In genomic region chr14:69701269-69701668, GRCh38 we compare ENCODE assay signal across 17 cellular contexts.
DNase-seq lines count a peak whose midpoint lies in the region; ATAC-seq and TF ChIP-seq lines count a peak whose summit lies in the region.
"Had no signal": no experiment of that assay in that cellular context is flagged by ENCODE, and none has a peak within 500 bp of the region (broad histone marks: within the 10 kb centered on the region; RNA-seq: fewer than 3 reads in every experiment).

No MANE protein-coding gene starts in this region.

- no peak for TF ChIP-seq CTCF in OCI-LY7 (conservative IDR thresholded peaks at IDR 0.05; ENCODE audit: low read length)

- no peak for TF ChIP-seq POLR2A in erythroblast (IDR thresholded peaks at IDR 0.05; ENCODE audit: low read length)

- no peak overlapping the region for H2AFZ ChIP-seq in OCI-LY7 (ENCODE audit: low read length)

- peak overlapping the region; percentile 48 for H3K27ac ChIP-seq in OCI-LY7 (ENCODE audit: low read depth, low read length, poor library complexity, severe bottlenecking)
- H3K27ac ChIP-seq: thoracic aorta had no signal

- no peaks in the 10 kb centered on the region for H3K9me3 Mint-ChIP-seq in activated CD4-positive, alpha-beta T cell treated with anti-CD3 and anti-CD28 coated beads for 36 hours (ENCODE audit: low read depth)
- no peaks in the 10 kb centered on the region for H3K9me3 Mint-ChIP-seq in stimulated activated effector memory CD8-positive, alpha-beta T cell treated with anti-CD3 and anti-CD28 coated beads, Interleukin-12 subunit alpha, Interleukin-12 subunit beta, amount 100 ng/mL, for 72 hours

- no peak overlapping the region for H3K4me3 Mint-ChIP-seq in activated CD4-positive, alpha-beta T cell treated with anti-CD3 and anti-CD28 coated beads for 36 hours
- H3K4me3 Mint-ChIP-seq in stimulated activated effector memory CD8-positive, alpha-beta T cell treated with anti-CD3 and anti-CD28 coated beads, Interleukin-12 subunit alpha, Interleukin-12 subunit beta, amount 100 ng/mL, for 72 hours: no peak overlapping the region

- H4K20me1 ChIP-seq in OCI-LY7 (ENCODE audit: insufficient read depth, low read length): peaks cover 27% of the 10 kb centered on the region

- peaks cover 68% of the 10 kb centered on the region for H3K4me1 Mint-ChIP-seq in activated CD4-positive, alpha-beta T cell treated with anti-CD3 and anti-CD28 coated beads for 36 hours
- peaks cover 78% of the 10 kb centered on the region for H3K4me1 Mint-ChIP-seq in stimulated activated effector memory CD8-positive, alpha-beta T cell treated with anti-CD3 and anti-CD28 coated beads, Interleukin-12 subunit alpha, Interleukin-12 subunit beta, amount 100 ng/mL, for 72 hours

- H3K4me1 ChIP-seq in OCI-LY7 (ENCODE audit: insufficient read depth, low read length, poor library complexity, severe bottlenecking): peaks cover 82% of the 10 kb centered on the region

- H3K27me3 Mint-ChIP-seq in activated CD4-positive, alpha-beta T cell treated with anti-CD3 and anti-CD28 coated beads for 36 hours: no peaks in the 10 kb centered on the region

- peak overlapping the region; percentile 64 for H3K4me2 ChIP-seq in OCI-LY7 (ENCODE audit: low read length)

- POLR2A ChIA-PET in activated CD4-positive, alpha-beta T cell treated with anti-CD3 and anti-CD28 coated beads for 36 hours (lab: Charles Lee): interaction anchor here (0.7 kb wide), 1 partner anchor 8 kb away, joined by 4 read pairs; no protein-coding TSS in a partner anchor
- POLR2A ChIA-PET in OCI-LY7 (lab: Charles Lee): interaction anchor here (0.5 to 1.1 kb wide), 4 partner anchors 11 to 1535 kb away, joined by 3 to 4 read pairs (median 3); no protein-coding TSS in a partner anchor

- intact Hi-C loops in activated CD4-positive, alpha-beta T cell treated with anti-CD3 and anti-CD28 coated beads for 36 hours (cut with DNase I, micrococcal nuclease): no loop called here
- intact Hi-C loops in OCI-LY7 (cut with micrococcal nuclease; ENCODE audit: unreplicated experiment): no loop called here

- no TSS peak for BruUV-seq in OCI-LY7 (replicated peaks; lab: Mats Ljungman, UMichigan)

- H3K36me3 ChIP-seq in OCI-LY7 (ENCODE audit: insufficient read depth, low read length): peaks cover 34% of the 10 kb centered on the region
- H3K36me3 ChIP-seq: thoracic aorta had no signal

- H3K9me3 ChIP-seq in OCI-LY7 (ENCODE audit: low read length): no peaks in the 10 kb centered on the region
- H3K9me3 ChIP-seq: heart right ventricle, thoracic aorta had no signal

- CTCF ChIA-PET in activated CD4-positive, alpha-beta T cell treated with anti-CD3 and anti-CD28 coated beads for 36 hours (lab: Charles Lee): interaction anchor here (0.7 to 1.0 kb wide), 2 partner anchors 72 to 116 kb away, joined by 3 read pairs; no protein-coding TSS in a partner anchor
- CTCF ChIA-PET in OCI-LY7 (lab: Charles Lee; ENCODE audit: unreplicated experiment): no interaction called here

- H3K79me2 ChIP-seq in OCI-LY7 (ENCODE audit: insufficient read depth, low read depth, low read length): peaks cover 89% of the 10 kb centered on the region

- DNase-seq in activated CD4-positive, alpha-beta T cell treated with anti-CD3 and anti-CD28 coated beads for 36 hours: no peak
- no peak for DNase-seq in activated CD4-positive, alpha-beta T cell treated with anti-CD3 and anti-CD28 coated beads, Interleukin-2, amount 50 U/mL, for 4 hours
- DNase-seq in OCI-LY7 (ENCODE audit: low spot score): no peak
- DNase-seq in erythroblast (lab: John Stamatoyannopoulos, UW): peak; percentile 51 to 57
- DNase-seq in stimulated activated effector memory CD8-positive, alpha-beta T cell treated with anti-CD3 and anti-CD28 coated beads, Interleukin-12 subunit alpha, Interleukin-12 subunit beta, amount 100 ng/mL, for 72 hours (ENCODE audit: low spot score in 2 of 2): no peak
- no peak for DNase-seq in NOMO-1 (lab: John Stamatoyannopoulos, UW; ENCODE audit: unreplicated experiment in 2 of 2)
- no peak for DNase-seq in stimulated activated CD4-positive, alpha-beta T cell treated with anti-CD3 and anti-CD28 coated beads, Interleukin-4, amount 100 ng/mL, for 24 hours
- DNase-seq: activated CD4-positive, alpha-beta T cell treated with anti-CD3 and anti-CD28 coated beads, Interleukin-2, amount 50 U/mL, for 48 hours; activated naive CD4-positive, alpha-beta T cell treated with anti-CD3 and anti-CD28 coated beads, Interleukin-2, amount 50 U/mL, for 16 hours; cerebellar nuclear complex; DMS79 treated with DMSO at 0.1 percent for 48 hours; heart right ventricle; left colon; NCI-H1105; NCI-H446 had no signal

- H3K36me3 Mint-ChIP-seq in activated CD4-positive, alpha-beta T cell treated with anti-CD3 and anti-CD28 coated beads for 36 hours (ENCODE audit: low read depth): peaks cover 36% of the 10 kb centered on the region
- H3K36me3 Mint-ChIP-seq in stimulated activated effector memory CD8-positive, alpha-beta T cell treated with anti-CD3 and anti-CD28 coated beads, Interleukin-12 subunit alpha, Interleukin-12 subunit beta, amount 100 ng/mL, for 72 hours: peaks cover 80% of the 10 kb centered on the region

- H3K27ac Mint-ChIP-seq in activated CD4-positive, alpha-beta T cell treated with anti-CD3 and anti-CD28 coated beads for 36 hours: peak overlapping the region; percentile 43
- H3K27ac Mint-ChIP-seq in stimulated activated effector memory CD8-positive, alpha-beta T cell treated with anti-CD3 and anti-CD28 coated beads, Interleukin-12 subunit alpha, Interleukin-12 subunit beta, amount 100 ng/mL, for 72 hours: peak overlapping the region; percentile 75

- no peak overlapping the region for H3K4me3 ChIP-seq in OCI-LY7 (ENCODE audit: low read depth, low read length, poor library complexity, severe bottlenecking)
- H3K4me3 ChIP-seq: heart right ventricle, thoracic aorta had no signal

- no peak for ATAC-seq in activated CD4-positive, alpha-beta T cell treated with anti-CD3 and anti-CD28 coated beads for 36 hours
- ATAC-seq in stimulated activated effector memory CD8-positive, alpha-beta T cell treated with anti-CD3 and anti-CD28 coated beads, Interleukin-12 subunit alpha, Interleukin-12 subunit beta, amount 100 ng/mL, for 72 hours: no peak
- ATAC-seq in HG02885 (IDR thresholded peaks at IDR 0.05; ENCODE audit: poor library complexity, unreplicated experiment): no peak
- ATAC-seq: left colon had no signal

- H3K9me2 ChIP-seq in OCI-LY7 (ENCODE audit: insufficient read depth, low read length): no peaks in the 10 kb centered on the region

Comparison
In these comparisons a context has a peak if more than half of its experiments do, and no peak if none do; other contexts are left out.
1. DNase-seq: peak in erythroblast (2 of 2); none in activated CD4-positive, alpha-beta T cell treated with anti-CD3 and anti-CD28 coated beads for 36 hours (single experiment), activated CD4-positive, alpha-beta T cell treated with anti-CD3 and anti-CD28 coated beads, Interleukin-2, amount 50 U/mL, for 4 hours (0 of 2), OCI-LY7 (single experiment), stimulated activated effector memory CD8-positive, alpha-beta T cell treated with anti-CD3 and anti-CD28 coated beads, Interleukin-12 subunit alpha, Interleukin-12 subunit beta, amount 100 ng/mL, for 72 hours (0 of 2), NOMO-1 (0 of 2) and stimulated activated CD4-positive, alpha-beta T cell treated with anti-CD3 and anti-CD28 coated beads, Interleukin-4, amount 100 ng/mL, for 24 hours (single experiment).